In genomic region chr15:71706461-71707229, GRCh38 we compare ENCODE assay signal across 19 cellular contexts.
A peak's percentile ranks its signal among the peaks of the same experiment; 100 is the strongest.
DNase-seq lines count a peak whose midpoint lies in the region; ATAC-seq and TF ChIP-seq lines count a peak whose summit lies in the region.
"Had no signal": no experiment of that assay in that cellular context is flagged by ENCODE, and none has a peak within 500 bp of the region (broad histone marks: within the 10 kb centered on the region; RNA-seq: fewer than 3 reads in every experiment).

No MANE protein-coding gene starts in this region.

- H3K27me3 ChIP-seq in heart left ventricle (no peaks in the 10 kb centered on the region), gastroesophageal sphincter (no peaks in the 10 kb centered on the region), psoas muscle (ENCODE audit: insufficient read depth in 3 of 3, low read length in 2 of 3) (no peaks in the 10 kb centered on the region)
- H3K27me3 ChIP-seq: pancreas had no signal

- no peaks in the 10 kb centered on the region for H3K9me3 ChIP-seq in heart left ventricle
- H3K9me3 ChIP-seq in gastroesophageal sphincter, result no peaks in the 10 kb centered on the region
- H3K9me3 ChIP-seq in psoas muscle, result no peaks in the 10 kb centered on the region
- H3K9me3 ChIP-seq: pancreas had no signal

- no peak for DNase-seq in heart left ventricle
- no peak for DNase-seq in left cardiac atrium
- no peak for DNase-seq in psoas muscle
- no peak for DNase-seq in NCI-H446 (lab: John Stamatoyannopoulos, UW)
- DNase-seq in stimulated activated CD4-positive, alpha-beta T cell treated with anti-CD3 and anti-CD28 coated beads, Interleukin-12 subunit alpha, Interleukin-12 subunit beta, amount 100 ng/mL, for 4 hours, result no peak
- no peak for DNase-seq in NCI-H82 treated with DMSO at 0.1 percent for 48 hours (lab: John Stamatoyannopoulos, UW; ENCODE audit: unreplicated experiment)
- DNase-seq in NCI-H2171 (lab: John Stamatoyannopoulos, UW), result no peak
- DNase-seq: activated CD4-positive, alpha-beta T cell treated with anti-CD3 and anti-CD28 coated beads, Interleukin-2, amount 50 U/mL, for 4 hours; activated naive CD4-positive, alpha-beta T cell treated with Interleukin-2 at 50 U/mL for 16 hours; C1 segment of cervical spinal cord; naive B cell; NCI-H2107; NCI-H526 treated with DMSO at 0.1 percent for 48 hours; pancreas; stimulated activated naive CD8-positive, alpha-beta T cell treated with anti-CD3 and anti-CD28 coated beads, Interleukin-15, Interleukin-2, amounts not matched to agents 100 U/mL and 50 U/mL, for 24 hours; T-helper 17 cell; WERI-Rb-1 had no signal

- intact Hi-C loops in heart left ventricle (cut with DNase I) (loop anchor here in 3 of 10 donors (5.0 to 10.0 kb wide), 2 partner anchors 49 to 58 kb away; no protein-coding TSS in a partner anchor), left cardiac atrium (cut with DNase I) (no loop called here), psoas muscle (cut with DNase I) (no loop called here)

- H3K4me3 ChIP-seq in heart left ventricle, result no peak overlapping the region
- H3K4me3 ChIP-seq in gastroesophageal sphincter, result no peak overlapping the region
- no peak overlapping the region for H3K4me3 ChIP-seq in psoas muscle
- H3K4me3 ChIP-seq: coronary artery, pancreas had no signal

- H3K36me3 ChIP-seq in heart left ventricle (no peaks in the 10 kb centered on the region), gastroesophageal sphincter (no peaks in the 10 kb centered on the region), psoas muscle (ENCODE audit: insufficient read depth in 1 of 2, low read depth in 1 of 2) (no peaks in the 10 kb centered on the region)
- H3K36me3 ChIP-seq: pancreas, WERI-Rb-1 had no signal

- ATAC-seq in heart left ventricle (no peak), left cardiac atrium (no peak), gastroesophageal sphincter (no peak), psoas muscle (no peak)
- ATAC-seq: stimulated activated naive CD8-positive, alpha-beta T cell treated with anti-CD3 and anti-CD28 coated beads, Interleukin-15, Interleukin-2, amounts not matched to agents 100 U/mL and 50 U/mL, for 24 hours; T-helper 17 cell had no signal

- 53 to 63% (median 61%) methylated on average over 9 of the region's 9 CpGs for WGBS in heart left ventricle, 4 donors
- 74 to 84% methylated on average over 8 to 9 of the region's 9 CpGs for WGBS in gastroesophageal sphincter (ENCODE audit: low coverage in 1 of 2), 2 donors
- 59 to 68% (median 59%) methylated on average over 9 of the region's 9 CpGs for WGBS in psoas muscle, 3 donors

- no peak for TF ChIP-seq EP300 in gastroesophageal sphincter (IDR thresholded peaks at IDR 0.05)

- H3K27ac ChIP-seq in heart left ventricle, result peak overlapping the region in 11 of 12 donors; percentile 19 to 78 (median 59)
- peak overlapping the region in 3 of 4 donors; percentile 42 to 50 (median 44) for H3K27ac ChIP-seq in gastroesophageal sphincter
- H3K27ac ChIP-seq in psoas muscle, result peak overlapping the region; percentile 10
- H3K27ac ChIP-seq: pancreas, WERI-Rb-1 had no signal

- peaks cover 6 to 62% (median 34%) of the 10 kb centered on the region in 12 donors for H3K4me1 ChIP-seq in heart left ventricle
- H3K4me1 ChIP-seq in gastroesophageal sphincter, result peaks cover 3 to 30% (median 11%) of the 10 kb centered on the region in 3 donors
- no peaks in the 10 kb centered on the region for H3K4me1 ChIP-seq in psoas muscle
- H3K4me1 ChIP-seq: pancreas had no signal

- TF ChIP-seq POLR2A in heart left ventricle (IDR thresholded peaks at IDR 0.05), result no peak
- TF ChIP-seq POLR2A in gastroesophageal sphincter (IDR thresholded peaks at IDR 0.05), result no peak

- TF ChIP-seq CTCF in heart left ventricle (IDR thresholded peaks at IDR 0.05) (no peak), gastroesophageal sphincter (IDR thresholded peaks at IDR 0.05) (no peak), psoas muscle (IDR thresholded peaks at IDR 0.05) (no peak)
